Comparison of ENCODE assay signal across 8 cellular contexts in the genomic region with DNA sequence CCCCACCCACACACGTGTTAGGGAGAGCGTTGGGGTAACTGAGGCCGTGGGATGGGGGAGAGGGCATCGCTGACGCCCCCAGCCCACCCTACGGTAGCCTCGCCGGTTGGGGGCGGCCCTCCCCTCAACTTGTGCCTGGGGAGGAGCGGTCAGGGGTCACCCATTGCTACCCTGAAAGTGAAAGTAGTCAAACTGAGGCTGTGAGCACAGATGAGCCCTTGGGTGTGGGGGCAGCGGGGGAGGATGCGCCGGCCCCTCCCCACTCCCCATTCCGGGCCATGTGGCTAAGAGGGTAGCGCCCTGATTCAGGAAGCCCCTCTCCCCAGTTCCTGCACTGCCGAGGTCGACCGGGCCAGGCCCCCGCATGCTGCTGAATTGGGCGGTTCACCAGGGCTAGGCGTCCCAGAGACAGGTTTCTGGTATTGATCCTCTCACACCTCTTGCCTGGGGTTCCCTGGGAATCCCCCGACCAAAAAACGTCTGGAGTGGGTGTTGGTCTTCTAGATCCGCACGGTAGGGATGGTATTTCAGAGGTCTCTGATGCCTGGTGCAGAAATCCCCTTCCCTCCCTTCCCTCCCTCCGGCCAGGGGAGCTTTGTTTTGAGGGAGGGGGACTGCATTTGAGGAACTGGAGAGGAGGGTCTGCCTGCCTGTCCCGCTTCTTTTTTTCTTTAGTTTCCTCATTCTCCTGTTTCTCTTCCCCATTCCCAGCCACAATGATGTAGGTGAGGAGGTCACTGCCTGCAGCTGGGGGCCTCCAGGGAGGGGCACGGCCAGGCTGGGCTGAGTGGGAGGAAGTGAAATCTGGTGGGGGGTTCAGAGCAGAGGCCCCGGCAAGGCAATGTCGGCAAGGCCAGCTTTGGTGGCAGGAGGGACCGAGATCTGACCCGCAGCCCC. TPM values are rescaled to one million over a fixed set of nuclear protein-coding genes. Genes with fewer than 3 reads are reported as not detected.
A peak's percentile ranks its signal among the peaks of the same experiment; 100 is the strongest.
DNase-seq lines count a peak whose midpoint lies in the region; ATAC-seq and TF ChIP-seq lines count a peak whose summit lies in the region.

No MANE protein-coding gene starts in this region.

- H3K9ac ChIP-seq in skeletal muscle satellite cell (ENCODE audit: low read depth, low read length) = peak overlapping the region; percentile 93

- peak in 2 of 10 experiments; percentile 29 to 44 for DNase-seq in CD4-positive, alpha-beta T cell
- peak; percentile 79 for DNase-seq in NOMO-1 treated with dmso at 0.1 percent for 144 hours (lab: John Stamatoyannopoulos, UW; ENCODE audit: unreplicated experiment)
- DNase-seq in activated naive CD4-positive, alpha-beta T cell treated with anti-CD3 and anti-CD28 coated beads, Interleukin-2, amount 50 U/mL, for 16 hours = peak; percentile 48
- DNase-seq in left ventricle myocardium superior = peak; percentile 46
- no peak for DNase-seq in NCI-H1105 (lab: John Stamatoyannopoulos, UW)
- DNase-seq in NCI-H345 (lab: John Stamatoyannopoulos, UW) = no peak

- no peak for ATAC-seq in CD4-positive, alpha-beta T cell (ENCODE audit: poor library complexity)
- ATAC-seq in left ventricle myocardium superior (no peak), GM18867 (IDR thresholded peaks at IDR 0.05; ENCODE audit: unreplicated experiment) (no peak)

- H3K27me3 Mint-ChIP-seq in CD4-positive, alpha-beta T cell = no peaks in the 10 kb centered on the region

- peak overlapping the region; percentile 98 for H3K27ac ChIP-seq in CD4-positive, alpha-beta T cell (ENCODE audit: low read depth, low read length)

- no peaks in the 10 kb centered on the region for H3K27me3 ChIP-seq in CD4-positive, alpha-beta T cell (ENCODE audit: control insufficient read depth, insufficient read depth, low read length)
- H3K27me3 ChIP-seq in skeletal muscle satellite cell (ENCODE audit: control insufficient read depth, insufficient read depth, low read length) = no peaks in the 10 kb centered on the region

- CTCF ChIA-PET in CD4-positive, alpha-beta T cell (lab: Charles Lee) = interaction anchor here (8.4 to 16.9 kb wide), 2 partner anchors 10 to 44 kb away, joined by 56 to 487 read pairs; no protein-coding TSS in a partner anchor

- H3K9me3 ChIP-seq in CD4-positive, alpha-beta T cell (ENCODE audit: control insufficient read depth, low read length) = no peaks in the 10 kb centered on the region
- no peaks in the 10 kb centered on the region for H3K9me3 ChIP-seq in skeletal muscle satellite cell (replicated peaks; ENCODE audit: low read length)

- intact Hi-C loops in CD4-positive, alpha-beta T cell (cut with DNase I, micrococcal nuclease) = loop anchor here (1.0 to 10.0 kb wide), 3 partner anchors 24 to 191 kb away; a partner anchor contains a TSS
- intact Hi-C loops in left ventricle myocardium superior (cut with micrococcal nuclease) = no loop called here

- peak overlapping the region; percentile 98 for H3K4me2 ChIP-seq in skeletal muscle satellite cell (ENCODE audit: low read length)

- H3K27ac Mint-ChIP-seq in CD4-positive, alpha-beta T cell = peak overlapping the region; percentile 89

- peaks cover 6% of the 10 kb centered on the region for H3K36me3 Mint-ChIP-seq in CD4-positive, alpha-beta T cell (ENCODE audit: low read depth)

- peaks cover 74% of the 10 kb centered on the region for H3K4me1 Mint-ChIP-seq in CD4-positive, alpha-beta T cell (ENCODE audit: low read depth)

- peak overlapping the region; percentile 88 for H3K4me3 Mint-ChIP-seq in CD4-positive, alpha-beta T cell

- peaks cover 16% of the 10 kb centered on the region for H3K36me3 ChIP-seq in skeletal muscle satellite cell (ENCODE audit: insufficient read depth, low read length)

- peaks cover 65% of the 10 kb centered on the region for H3K4me1 ChIP-seq in skeletal muscle satellite cell (ENCODE audit: control insufficient read depth, insufficient read depth, low read length)

- H3K9me3 Mint-ChIP-seq in CD4-positive, alpha-beta T cell = no peaks in the 10 kb centered on the region

- TF ChIP-seq CTCF in CD4-positive, alpha-beta T cell (IDR thresholded peaks at IDR 0.05) = no peak

- peak overlapping the region; percentile 87 for H3K4me3 ChIP-seq in skeletal muscle satellite cell (ENCODE audit: low read length)

- POLR2A ChIA-PET in CD4-positive, alpha-beta T cell (lab: Charles Lee) = interaction anchor here (1.0 to 7.0 kb wide), 6 partner anchors 23 to 43 kb away, joined by 4 to 66 read pairs (median 44); no protein-coding TSS in a partner anchor

RNA-seq across cellular contexts. Expression of a gene that starts 1.0 kb away (rescaled TPM):
- 10 to 100 TPM; 42.3 to 46.4 TPM for total RNA-seq in CD4-positive, alpha-beta T cell
- 45.1 TPM for total RNA-seq in left ventricle myocardium superior
- total RNA-seq in skeletal muscle satellite cell (2012; rRNA removed) = 62.6 and 84.1 TPM in 2 replicates

RNA-seq across cellular contexts. Expression of a gene that starts 37.8 kb away (rescaled TPM):
- total RNA-seq in CD4-positive, alpha-beta T cell = 1 to 10 TPM; 1.3 to 1.7 TPM
- 28.6 TPM for total RNA-seq in left ventricle myocardium superior
- 7.0 and 9.4 TPM in 2 replicates for total RNA-seq in skeletal muscle satellite cell (2012; rRNA removed)

Comparison
In these comparisons a context has a peak if more than half of its experiments do, and no peak if none do; other contexts are left out.
1. DNase-seq: peak in NOMO-1 treated with dmso at 0.1 percent for 144 hours (single experiment), activated naive CD4-positive, alpha-beta T cell treated with anti-CD3 and anti-CD28 coated beads, Interleukin-2, amount 50 U/mL, for 16 hours (single experiment) and left ventricle myocardium superior (single experiment); none in NCI-H1105 (single experiment) and NCI-H345 (single experiment).
2. RNA of a gene that starts 37.8 kb away (total RNA-seq): 28.6 TPM in left ventricle myocardium superior (single experiment); 1.3 to 1.7 TPM in CD4-positive, alpha-beta T cell; every median in the first group is over 10 times any median in the second.